In the genomic region with DNA sequence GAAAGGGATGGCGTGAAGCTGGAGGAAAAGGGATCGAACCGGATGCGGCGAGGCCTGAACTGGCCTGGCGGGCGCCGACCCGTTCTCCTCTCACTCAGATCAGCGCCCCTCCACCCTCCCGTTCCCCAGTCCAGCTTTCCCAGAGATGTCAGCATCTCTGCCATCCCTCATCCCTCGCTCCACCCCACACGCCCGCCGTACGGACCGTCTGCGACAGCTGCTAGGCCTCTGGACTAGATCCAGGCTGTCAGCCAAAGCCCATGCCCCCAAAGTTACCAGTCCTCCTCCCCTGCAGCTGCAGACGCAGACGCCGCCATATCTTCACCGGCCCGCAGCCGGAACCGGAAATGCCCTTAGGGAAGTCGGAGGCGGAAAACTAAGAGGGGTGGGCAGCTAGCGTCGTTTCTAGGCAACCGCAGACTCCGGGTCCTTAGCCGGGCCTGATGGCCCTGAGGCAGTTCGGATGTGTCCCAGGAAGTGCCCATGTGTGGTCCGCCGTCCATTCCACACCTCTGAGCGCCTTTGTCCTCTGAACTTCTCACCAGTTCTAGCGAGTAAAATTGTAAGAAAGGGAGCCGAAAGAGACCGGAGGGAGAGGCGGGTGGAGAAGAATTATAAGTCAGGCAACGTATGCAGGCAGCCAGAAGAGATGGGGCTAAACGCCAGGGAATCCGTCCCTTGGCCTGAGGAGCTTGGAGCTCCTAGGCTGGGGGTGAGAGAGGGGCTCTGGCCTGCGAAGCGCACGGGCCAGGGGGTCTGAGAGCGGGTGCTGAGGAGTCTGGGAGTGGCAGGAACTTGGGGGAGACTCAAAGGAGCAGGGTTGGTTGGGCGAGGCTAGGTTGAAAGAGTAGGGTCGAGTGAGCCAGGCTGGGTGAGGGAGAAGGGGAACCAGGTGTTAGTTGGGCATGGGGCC, we compare ENCODE assay signal across 1 cellular context.
TF ChIP-seq lines count a peak whose summit lies in the region.

A gene with protein sequence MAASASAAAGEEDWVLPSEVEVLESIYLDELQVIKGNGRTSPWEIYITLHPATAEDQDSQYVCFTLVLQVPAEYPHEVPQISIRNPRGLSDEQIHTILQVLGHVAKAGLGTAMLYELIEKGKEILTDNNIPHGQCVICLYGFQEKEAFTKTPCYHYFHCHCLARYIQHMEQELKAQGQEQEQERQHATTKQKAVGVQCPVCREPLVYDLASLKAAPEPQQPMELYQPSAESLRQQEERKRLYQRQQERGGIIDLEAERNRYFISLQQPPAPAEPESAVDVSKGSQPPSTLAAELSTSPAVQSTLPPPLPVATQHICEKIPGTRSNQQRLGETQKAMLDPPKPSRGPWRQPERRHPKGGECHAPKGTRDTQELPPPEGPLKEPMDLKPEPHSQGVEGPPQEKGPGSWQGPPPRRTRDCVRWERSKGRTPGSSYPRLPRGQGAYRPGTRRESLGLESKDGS (minus strand): TSS at position 349 of the 913 bp plus-strand sequence. CDS start 32 bp downstream, at position 317.
A gene with protein sequence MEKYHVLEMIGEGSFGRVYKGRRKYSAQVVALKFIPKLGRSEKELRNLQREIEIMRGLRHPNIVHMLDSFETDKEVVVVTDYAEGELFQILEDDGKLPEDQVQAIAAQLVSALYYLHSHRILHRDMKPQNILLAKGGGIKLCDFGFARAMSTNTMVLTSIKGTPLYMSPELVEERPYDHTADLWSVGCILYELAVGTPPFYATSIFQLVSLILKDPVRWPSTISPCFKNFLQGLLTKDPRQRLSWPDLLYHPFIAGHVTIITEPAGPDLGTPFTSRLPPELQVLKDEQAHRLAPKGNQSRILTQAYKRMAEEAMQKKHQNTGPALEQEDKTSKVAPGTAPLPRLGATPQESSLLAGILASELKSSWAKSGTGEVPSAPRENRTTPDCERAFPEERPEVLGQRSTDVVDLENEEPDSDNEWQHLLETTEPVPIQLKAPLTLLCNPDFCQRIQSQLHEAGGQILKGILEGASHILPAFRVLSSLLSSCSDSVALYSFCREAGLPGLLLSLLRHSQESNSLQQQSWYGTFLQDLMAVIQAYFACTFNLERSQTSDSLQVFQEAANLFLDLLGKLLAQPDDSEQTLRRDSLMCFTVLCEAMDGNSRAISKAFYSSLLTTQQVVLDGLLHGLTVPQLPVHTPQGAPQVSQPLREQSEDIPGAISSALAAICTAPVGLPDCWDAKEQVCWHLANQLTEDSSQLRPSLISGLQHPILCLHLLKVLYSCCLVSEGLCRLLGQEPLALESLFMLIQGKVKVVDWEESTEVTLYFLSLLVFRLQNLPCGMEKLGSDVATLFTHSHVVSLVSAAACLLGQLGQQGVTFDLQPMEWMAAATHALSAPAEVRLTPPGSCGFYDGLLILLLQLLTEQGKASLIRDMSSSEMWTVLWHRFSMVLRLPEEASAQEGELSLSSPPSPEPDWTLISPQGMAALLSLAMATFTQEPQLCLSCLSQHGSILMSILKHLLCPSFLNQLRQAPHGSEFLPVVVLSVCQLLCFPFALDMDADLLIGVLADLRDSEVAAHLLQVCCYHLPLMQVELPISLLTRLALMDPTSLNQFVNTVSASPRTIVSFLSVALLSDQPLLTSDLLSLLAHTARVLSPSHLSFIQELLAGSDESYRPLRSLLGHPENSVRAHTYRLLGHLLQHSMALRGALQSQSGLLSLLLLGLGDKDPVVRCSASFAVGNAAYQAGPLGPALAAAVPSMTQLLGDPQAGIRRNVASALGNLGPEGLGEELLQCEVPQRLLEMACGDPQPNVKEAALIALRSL (N-terminal part only) (plus strand): TSS at position 433 of the 913 bp plus-strand sequence. CDS start 744 bp downstream, outside the sequence.

TF ChIP-seq in HepG2, 621 proteins besides CTCF, POLR2A, EP300 and RAD21 (continued from another document and continues in another):
- TF ChIP-seq, protein P1, sequence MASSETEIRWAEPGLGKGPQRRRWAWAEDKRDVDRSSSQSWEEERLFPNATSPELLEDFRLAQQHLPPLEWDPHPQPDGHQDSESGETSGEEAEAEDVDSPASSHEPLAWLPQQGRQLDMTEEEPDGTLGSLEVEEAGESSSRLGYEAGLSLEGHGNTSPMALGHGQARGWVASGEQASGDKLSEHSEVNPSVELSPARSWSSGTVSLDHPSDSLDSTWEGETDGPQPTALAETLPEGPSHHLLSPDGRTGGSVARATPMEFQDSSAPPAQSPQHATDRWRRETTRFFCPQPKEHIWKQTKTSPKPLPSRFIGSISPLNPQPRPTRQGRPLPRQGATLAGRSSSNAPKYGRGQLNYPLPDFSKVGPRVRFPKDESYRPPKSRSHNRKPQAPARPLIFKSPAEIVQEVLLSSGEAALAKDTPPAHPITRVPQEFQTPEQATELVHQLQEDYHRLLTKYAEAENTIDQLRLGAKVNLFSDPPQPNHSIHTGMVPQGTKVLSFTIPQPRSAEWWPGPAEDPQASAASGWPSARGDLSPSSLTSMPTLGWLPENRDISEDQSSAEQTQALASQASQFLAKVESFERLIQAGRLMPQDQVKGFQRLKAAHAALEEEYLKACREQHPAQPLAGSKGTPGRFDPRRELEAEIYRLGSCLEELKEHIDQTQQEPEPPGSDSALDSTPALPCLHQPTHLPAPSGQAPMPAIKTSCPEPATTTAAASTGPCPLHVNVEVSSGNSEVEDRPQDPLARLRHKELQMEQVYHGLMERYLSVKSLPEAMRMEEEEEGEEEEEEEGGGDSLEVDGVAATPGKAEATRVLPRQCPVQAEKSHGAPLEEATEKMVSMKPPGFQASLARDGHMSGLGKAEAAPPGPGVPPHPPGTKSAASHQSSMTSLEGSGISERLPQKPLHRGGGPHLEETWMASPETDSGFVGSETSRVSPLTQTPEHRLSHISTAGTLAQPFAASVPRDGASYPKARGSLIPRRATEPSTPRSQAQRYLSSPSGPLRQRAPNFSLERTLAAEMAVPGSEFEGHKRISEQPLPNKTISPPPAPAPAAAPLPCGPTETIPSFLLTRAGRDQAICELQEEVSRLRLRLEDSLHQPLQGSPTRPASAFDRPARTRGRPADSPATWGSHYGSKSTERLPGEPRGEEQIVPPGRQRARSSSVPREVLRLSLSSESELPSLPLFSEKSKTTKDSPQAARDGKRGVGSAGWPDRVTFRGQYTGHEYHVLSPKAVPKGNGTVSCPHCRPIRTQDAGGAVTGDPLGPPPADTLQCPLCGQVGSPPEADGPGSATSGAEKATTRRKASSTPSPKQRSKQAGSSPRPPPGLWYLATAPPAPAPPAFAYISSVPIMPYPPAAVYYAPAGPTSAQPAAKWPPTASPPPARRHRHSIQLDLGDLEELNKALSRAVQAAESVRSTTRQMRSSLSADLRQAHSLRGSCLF (CRISPR knock-in tag; IDR thresholded peaks at IDR 0.05; ENCODE audit: borderline replicate concordance): no peak
- TF ChIP-seq, protein P2, sequence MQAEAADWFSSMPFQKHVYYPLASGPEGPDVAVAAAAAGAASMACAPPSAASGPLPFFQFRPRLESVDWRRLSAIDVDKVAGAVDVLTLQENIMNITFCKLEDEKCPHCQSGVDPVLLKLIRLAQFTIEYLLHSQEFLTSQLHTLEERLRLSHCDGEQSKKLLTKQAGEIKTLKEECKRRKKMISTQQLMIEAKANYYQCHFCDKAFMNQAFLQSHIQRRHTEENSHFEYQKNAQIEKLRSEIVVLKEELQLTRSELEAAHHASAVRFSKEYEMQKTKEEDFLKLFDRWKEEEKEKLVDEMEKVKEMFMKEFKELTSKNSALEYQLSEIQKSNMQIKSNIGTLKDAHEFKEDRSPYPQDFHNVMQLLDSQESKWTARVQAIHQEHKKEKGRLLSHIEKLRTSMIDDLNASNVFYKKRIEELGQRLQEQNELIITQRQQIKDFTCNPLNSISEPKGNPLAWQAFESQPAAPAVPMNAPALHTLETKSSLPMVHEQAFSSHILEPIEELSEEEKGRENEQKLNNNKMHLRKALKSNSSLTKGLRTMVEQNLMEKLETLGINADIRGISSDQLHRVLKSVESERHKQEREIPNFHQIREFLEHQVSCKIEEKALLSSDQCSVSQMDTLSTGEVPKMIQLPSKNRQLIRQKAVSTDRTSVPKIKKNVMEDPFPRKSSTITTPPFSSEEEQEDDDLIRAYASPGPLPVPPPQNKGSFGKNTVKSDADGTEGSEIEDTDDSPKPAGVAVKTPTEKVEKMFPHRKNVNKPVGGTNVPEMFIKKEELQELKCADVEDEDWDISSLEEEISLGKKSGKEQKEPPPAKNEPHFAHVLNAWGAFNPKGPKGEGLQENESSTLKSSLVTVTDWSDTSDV (CRISPR knock-in tag; IDR thresholded peaks at IDR 0.05): peak; percentile 72; the same call in 1 of the 2 replicates
- no peak; the same call in 1 of the 2 replicates for TF ChIP-seq NFKBIZ (CRISPR knock-in tag; IDR thresholded peaks at IDR 0.05)
- 0 out of 2 replicates have a peak, but pooled peaks have one; percentile 39 for TF ChIP-seq ZNF780A (CRISPR knock-in tag; IDR thresholded peaks at IDR 0.05)
- no peak for TF ChIP-seq ZNF607 (CRISPR knock-in tag; IDR thresholded peaks at IDR 0.05; ENCODE audit: borderline replicate concordance)
- 0 out of 2 replicates have a peak, but pooled peaks have one; percentile 39 for TF ChIP-seq ZNF724P (CRISPR knock-in tag; IDR thresholded peaks at IDR 0.05; ENCODE audit: borderline replicate concordance)
- TF ChIP-seq REL (CRISPR knock-in tag; conservative IDR thresholded peaks at IDR 0.05): peak; percentile 86
- TF ChIP-seq KLF16 (CRISPR knock-in tag; IDR thresholded peaks at IDR 0.05): peak in 1 of 2 experiments; percentile 59; a peak in 1 of 4 replicates
- TF ChIP-seq ZFP36L1 (CRISPR knock-in tag; IDR thresholded peaks at IDR 0.05): peak; percentile 60; the same call in 1 of the 2 replicates
- no peak for TF ChIP-seq ATF7 (IDR thresholded peaks at IDR 0.05)
- no peak for TF ChIP-seq ATF7 (CRISPR knock-in tag; IDR thresholded peaks at IDR 0.05)
- TF ChIP-seq ZFP82 (CRISPR knock-in tag; IDR thresholded peaks at IDR 0.05; ENCODE audit: borderline replicate concordance): no peak
- no peak for TF ChIP-seq NCOR1 (IDR thresholded peaks at IDR 0.05; ENCODE audit: borderline replicate concordance, low read length)
- TF ChIP-seq ZNF20 (CRISPR knock-in tag; IDR thresholded peaks at IDR 0.05): no peak
- TF ChIP-seq ZKSCAN1 (IDR thresholded peaks at IDR 0.05; ENCODE audit: low read length): no peak
- TF ChIP-seq ZNF816 (CRISPR knock-in tag; IDR thresholded peaks at IDR 0.05; ENCODE audit: borderline replicate concordance): no peak
- TF ChIP-seq GTF2F1 (IDR thresholded peaks at IDR 0.05; ENCODE audit: low read length): no peak
- peak; percentile 87 for TF ChIP-seq ERF (CRISPR knock-in tag; IDR thresholded peaks at IDR 0.05)
- TF ChIP-seq ZNF678 (CRISPR knock-in tag; IDR thresholded peaks at IDR 0.05): no peak
- peak; percentile 92 for TF ChIP-seq SALL2 (CRISPR knock-in tag; IDR thresholded peaks at IDR 0.05)
- TF ChIP-seq, protein P3, sequence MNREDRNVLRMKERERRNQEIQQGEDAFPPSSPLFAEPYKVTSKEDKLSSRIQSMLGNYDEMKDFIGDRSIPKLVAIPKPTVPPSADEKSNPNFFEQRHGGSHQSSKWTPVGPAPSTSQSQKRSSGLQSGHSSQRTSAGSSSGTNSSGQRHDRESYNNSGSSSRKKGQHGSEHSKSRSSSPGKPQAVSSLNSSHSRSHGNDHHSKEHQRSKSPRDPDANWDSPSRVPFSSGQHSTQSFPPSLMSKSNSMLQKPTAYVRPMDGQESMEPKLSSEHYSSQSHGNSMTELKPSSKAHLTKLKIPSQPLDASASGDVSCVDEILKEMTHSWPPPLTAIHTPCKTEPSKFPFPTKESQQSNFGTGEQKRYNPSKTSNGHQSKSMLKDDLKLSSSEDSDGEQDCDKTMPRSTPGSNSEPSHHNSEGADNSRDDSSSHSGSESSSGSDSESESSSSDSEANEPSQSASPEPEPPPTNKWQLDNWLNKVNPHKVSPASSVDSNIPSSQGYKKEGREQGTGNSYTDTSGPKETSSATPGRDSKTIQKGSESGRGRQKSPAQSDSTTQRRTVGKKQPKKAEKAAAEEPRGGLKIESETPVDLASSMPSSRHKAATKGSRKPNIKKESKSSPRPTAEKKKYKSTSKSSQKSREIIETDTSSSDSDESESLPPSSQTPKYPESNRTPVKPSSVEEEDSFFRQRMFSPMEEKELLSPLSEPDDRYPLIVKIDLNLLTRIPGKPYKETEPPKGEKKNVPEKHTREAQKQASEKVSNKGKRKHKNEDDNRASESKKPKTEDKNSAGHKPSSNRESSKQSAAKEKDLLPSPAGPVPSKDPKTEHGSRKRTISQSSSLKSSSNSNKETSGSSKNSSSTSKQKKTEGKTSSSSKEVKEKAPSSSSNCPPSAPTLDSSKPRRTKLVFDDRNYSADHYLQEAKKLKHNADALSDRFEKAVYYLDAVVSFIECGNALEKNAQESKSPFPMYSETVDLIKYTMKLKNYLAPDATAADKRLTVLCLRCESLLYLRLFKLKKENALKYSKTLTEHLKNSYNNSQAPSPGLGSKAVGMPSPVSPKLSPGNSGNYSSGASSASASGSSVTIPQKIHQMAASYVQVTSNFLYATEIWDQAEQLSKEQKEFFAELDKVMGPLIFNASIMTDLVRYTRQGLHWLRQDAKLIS (CRISPR knock-in tag; IDR thresholded peaks at IDR 0.05): no peak
- no peak for TF ChIP-seq EHMT2 (IDR thresholded peaks at IDR 0.05; ENCODE audit: borderline replicate concordance, low read depth, low read length)
- peak; percentile 74; the same call in 1 of the 2 replicates for TF ChIP-seq ZBTB20 (CRISPR knock-in tag; IDR thresholded peaks at IDR 0.05; ENCODE audit: borderline replicate concordance, low read depth)
- peak; percentile 64; the same call in 1 of the 2 replicates for TF ChIP-seq ZNF546 (CRISPR knock-in tag; conservative IDR thresholded peaks at IDR 0.05)
- TF ChIP-seq EZH2 (conservative IDR thresholded peaks at IDR 0.05; ENCODE audit: low read depth, low read length): no peak
- no peak; the same call in 1 of the 2 replicates for TF ChIP-seq ZNF329 (CRISPR knock-in tag; IDR thresholded peaks at IDR 0.05; ENCODE audit: low read depth)
- no peak for TF ChIP-seq MTF2 (CRISPR knock-in tag; IDR thresholded peaks at IDR 0.05; ENCODE audit: borderline replicate concordance)
- TF ChIP-seq NBN (conservative IDR thresholded peaks at IDR 0.05): no peak
- TF ChIP-seq, protein P4, sequence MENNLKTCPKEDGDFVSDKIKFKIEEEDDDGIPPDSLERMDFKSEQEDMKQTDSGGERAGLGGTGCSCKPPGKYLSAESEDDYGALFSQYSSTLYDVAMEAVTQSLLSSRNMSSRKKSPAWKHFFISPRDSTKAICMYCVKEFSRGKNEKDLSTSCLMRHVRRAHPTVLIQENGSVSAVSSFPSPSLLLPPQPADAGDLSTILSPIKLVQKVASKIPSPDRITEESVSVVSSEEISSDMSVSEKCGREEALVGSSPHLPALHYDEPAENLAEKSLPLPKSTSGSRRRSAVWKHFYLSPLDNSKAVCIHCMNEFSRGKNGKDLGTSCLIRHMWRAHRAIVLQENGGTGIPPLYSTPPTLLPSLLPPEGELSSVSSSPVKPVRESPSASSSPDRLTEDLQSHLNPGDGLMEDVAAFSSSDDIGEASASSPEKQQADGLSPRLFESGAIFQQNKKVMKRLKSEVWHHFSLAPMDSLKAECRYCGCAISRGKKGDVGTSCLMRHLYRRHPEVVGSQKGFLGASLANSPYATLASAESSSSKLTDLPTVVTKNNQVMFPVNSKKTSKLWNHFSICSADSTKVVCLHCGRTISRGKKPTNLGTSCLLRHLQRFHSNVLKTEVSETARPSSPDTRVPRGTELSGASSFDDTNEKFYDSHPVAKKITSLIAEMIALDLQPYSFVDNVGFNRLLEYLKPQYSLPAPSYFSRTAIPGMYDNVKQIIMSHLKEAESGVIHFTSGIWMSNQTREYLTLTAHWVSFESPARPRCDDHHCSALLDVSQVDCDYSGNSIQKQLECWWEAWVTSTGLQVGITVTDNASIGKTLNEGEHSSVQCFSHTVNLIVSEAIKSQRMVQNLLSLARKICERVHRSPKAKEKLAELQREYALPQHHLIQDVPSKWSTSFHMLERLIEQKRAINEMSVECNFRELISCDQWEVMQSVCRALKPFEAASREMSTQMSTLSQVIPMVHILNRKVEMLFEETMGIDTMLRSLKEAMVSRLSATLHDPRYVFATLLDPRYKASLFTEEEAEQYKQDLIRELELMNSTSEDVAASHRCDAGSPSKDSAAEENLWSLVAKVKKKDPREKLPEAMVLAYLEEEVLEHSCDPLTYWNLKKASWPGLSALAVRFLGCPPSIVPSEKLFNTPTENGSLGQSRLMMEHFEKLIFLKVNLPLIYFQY (CRISPR knock-in tag; IDR thresholded peaks at IDR 0.05; ENCODE audit: borderline replicate concordance): peak; percentile 70; the same call in 1 of the 2 replicates
- TF ChIP-seq ZBTB1 (CRISPR knock-in tag; IDR thresholded peaks at IDR 0.05; ENCODE audit: borderline replicate concordance): no peak
- TF ChIP-seq ZNF496 (CRISPR knock-in tag; IDR thresholded peaks at IDR 0.05; ENCODE audit: insufficient replicate concordance): no peak
